ENCODE assay signal across 17 cellular contexts in the genomic region with DNA sequence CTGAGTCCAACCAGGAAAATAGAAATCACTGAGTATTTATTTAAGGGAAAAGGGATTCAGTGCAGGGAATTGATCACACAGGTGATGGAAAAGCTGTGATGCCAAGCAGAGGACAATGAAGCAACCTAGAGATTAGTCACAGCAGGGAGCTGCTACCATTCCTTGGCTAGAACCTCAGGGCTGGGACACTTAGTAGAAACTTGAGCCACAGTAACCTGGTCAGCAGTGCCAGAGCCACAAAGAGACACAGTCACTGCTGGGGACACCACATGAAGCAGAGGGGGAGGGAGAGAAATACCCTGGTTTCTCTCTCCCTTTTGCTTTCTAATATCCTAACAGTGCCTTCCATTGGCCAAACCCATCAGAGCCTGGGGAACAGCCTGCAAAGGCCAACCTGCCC. TPM values are rescaled to one million over a fixed set of nuclear protein-coding genes. Genes with fewer than 3 reads are reported as not detected.
A peak's percentile ranks its signal among the peaks of the same experiment; 100 is the strongest.
DNase-seq lines count a peak whose midpoint lies in the region; ATAC-seq, FAIRE-seq and TF ChIP-seq lines count a peak whose summit lies in the region.
"Had no signal": no experiment of that assay in that cellular context is flagged by ENCODE, and none has a peak within 500 bp of the region (broad histone marks: within the 10 kb centered on the region; RNA-seq: fewer than 3 reads in every experiment).

No MANE protein-coding gene starts in this region.

- peak overlapping the region; percentile 79 for H3K27ac Mint-ChIP-seq in Caco-2 (ENCODE audit: unreplicated experiment)
- H3K27ac Mint-ChIP-seq: CD4-positive, alpha-beta memory T cell; H9 had no signal

- TF ChIP-seq RAD21 in H1 (IDR thresholded peaks at IDR 0.05 in 1 of 2, conservative IDR thresholded peaks at IDR 0.05 in 1 of 2; ENCODE audit: low read depth in 2 of 2, low read length in 2 of 2): no peak

- H3K4me1 ChIP-seq in Caco-2: peaks cover 5% of the 10 kb centered on the region; the same call in 1 of the 2 replicates
- H3K4me1 ChIP-seq in PC-3 (ENCODE audit: insufficient read depth, low read length): peaks cover 51% of the 10 kb centered on the region
- peaks cover 0 to 5% (median 0%) of the 10 kb centered on the region in 4 experiments; a peak in 1 of 7 replicates for H3K4me1 ChIP-seq in H1 (replicated peaks in 1 of 4; ENCODE audit: control insufficient read depth in 3 of 4, insufficient read depth in 4 of 4, low read length in 3 of 4)
- no peaks in the 10 kb centered on the region for H3K4me1 ChIP-seq in mesendoderm (ENCODE audit: control insufficient read depth, low read depth, low read length)
- H3K4me1 ChIP-seq in body of pancreas: no peaks in the 10 kb centered on the region
- H3K4me1 ChIP-seq: BLaER1, SJSA1 had no signal

- no peaks in the 10 kb centered on the region for H3K9me2 ChIP-seq in PC-3 (replicated peaks; ENCODE audit: low read length)

- no peak overlapping the region for H4K5ac ChIP-seq in H1 (ENCODE audit: insufficient read length, low read depth, low read length)
- H4K5ac ChIP-seq in mesendoderm (ENCODE audit: low read length): no peak overlapping the region

- CTCF ChIA-PET in Caco-2 (lab: Charles Lee): no interaction called here
- CTCF ChIA-PET in PC-3 (lab: Charles Lee): no interaction called here
- CTCF ChIA-PET in H1 (lab: Charles Lee; ENCODE audit: partially characterized antibody): interaction anchor here (0.7 to 3.1 kb wide), 4 partner anchors 8 to 237 kb away, joined by 3 to 14 read pairs (median 4); no protein-coding TSS in a partner anchor

- H3K4ac ChIP-seq in H1 (replicated peaks; ENCODE audit: insufficient read length, low read depth, low read length) (no peak overlapping the region), mesendoderm (ENCODE audit: low read depth, low read length) (no peak overlapping the region)

- H3K18ac ChIP-seq in H1 (ENCODE audit: extremely low read depth, low read length) (no peak overlapping the region), mesendoderm (ENCODE audit: low read length) (no peak overlapping the region)

- H2AFZ ChIP-seq in PC-3 (ENCODE audit: low read length): no peak overlapping the region
- 0 out of 2 replicates have a peak overlapping the region, but pooled peaks have one; percentile 76 for H2AFZ ChIP-seq in H1 (ENCODE audit: low read length)

- H3K36me3 Mint-ChIP-seq in Caco-2 (ENCODE audit: insufficient read depth, unreplicated experiment): no peaks in the 10 kb centered on the region
- H3K36me3 Mint-ChIP-seq: CD4-positive, alpha-beta memory T cell had no signal

- H4K20me1 ChIP-seq in PC-3 (ENCODE audit: low read length): no peaks in the 10 kb centered on the region
- H4K20me1 ChIP-seq in H1 (replicated peaks in 1 of 2; ENCODE audit: control insufficient read depth in 1 of 2, insufficient read depth in 2 of 2, low read length in 2 of 2): no peaks in the 10 kb centered on the region

- H2BK15ac ChIP-seq in H1 (ENCODE audit: low read length) (no peak overlapping the region), mesendoderm (replicated peaks; ENCODE audit: low read depth) (no peak overlapping the region)

- no peak overlapping the region for H3K14ac ChIP-seq in H1 (ENCODE audit: insufficient read length)

- no peak for TF ChIP-seq CTCF in Caco-2 (IDR thresholded peaks at IDR 0.05; ENCODE audit: insufficient read depth in 1 of 2, low read depth in 1 of 2, low read length in 1 of 2, severe bottlenecking in 1 of 2, unreplicated experiment in 1 of 2)
- no peak for TF ChIP-seq CTCF in PC-3 (conservative IDR thresholded peaks at IDR 0.05; ENCODE audit: low read depth, low read length)
- no peak for TF ChIP-seq CTCF in H1 (IDR thresholded peaks at IDR 0.05; ENCODE audit: control extremely low read depth in 1 of 3, insufficient read depth in 1 of 3, low read depth in 1 of 3, low read length in 3 of 3)
- TF ChIP-seq CTCF in body of pancreas (IDR thresholded peaks at IDR 0.05): no peak

- H3K27me3 ChIP-seq in Caco-2 (replicated peaks; ENCODE audit: control insufficient read depth, insufficient read depth, low read length) (no peaks in the 10 kb centered on the region), PC-3 (ENCODE audit: low read length) (no peaks in the 10 kb centered on the region), H1 (replicated peaks in 1 of 4; ENCODE audit: control insufficient read depth in 3 of 4, extremely low read depth in 1 of 4, insufficient read depth in 3 of 4, low read length in 3 of 4) (no peaks in the 10 kb centered on the region), mesendoderm (ENCODE audit: insufficient read depth, low read length, poor library complexity) (no peaks in the 10 kb centered on the region), body of pancreas (no peaks in the 10 kb centered on the region)
- H3K27me3 ChIP-seq: SJSA1 had no signal

- no peak overlapping the region for H2BK12ac ChIP-seq in H1 (ENCODE audit: low read depth, low read length)

- H3K4me2 ChIP-seq in PC-3 (ENCODE audit: low read length): no peak overlapping the region; the same call in 1 of the 2 replicates
- H3K4me2 ChIP-seq in H1 (ENCODE audit: insufficient read depth in 1 of 2, low read depth in 2 of 2, low read length in 2 of 2): no peak overlapping the region
- no peak overlapping the region for H3K4me2 ChIP-seq in mesendoderm (ENCODE audit: low read length)
- H3K4me2 ChIP-seq: BLaER1 had no signal

- H4K8ac ChIP-seq in H1 (ENCODE audit: extremely low read depth, insufficient read depth, low read length) (no peak overlapping the region), mesendoderm (ENCODE audit: low read depth, low read length) (no peak overlapping the region)

- no peak overlapping the region for H3K4me3 Mint-ChIP-seq in Caco-2 (ENCODE audit: unreplicated experiment)
- H3K4me3 Mint-ChIP-seq: CD4-positive, alpha-beta memory T cell; H9 had no signal

- H3K27me3 Mint-ChIP-seq in Caco-2 (ENCODE audit: insufficient read depth, unreplicated experiment): no peaks in the 10 kb centered on the region

- H4K91ac ChIP-seq in H1 (replicated peaks; ENCODE audit: insufficient read length, low read length): no peak overlapping the region

- no peak for TF ChIP-seq EP300 in H1 (IDR thresholded peaks at IDR 0.05; ENCODE audit: borderline replicate concordance in 1 of 2, low read depth in 2 of 2, low read length in 2 of 2)

- H3K23ac ChIP-seq in H1 (ENCODE audit: insufficient read length) (no peak overlapping the region), mesendoderm (ENCODE audit: low read length) (no peak overlapping the region)

- no peak overlapping the region for H2BK20ac ChIP-seq in H1 (ENCODE audit: low read length)

- TF ChIP-seq POLR2A in H1 (IDR thresholded peaks at IDR 0.05; ENCODE audit: control extremely low read depth in 1 of 2, low read depth in 2 of 2, low read length in 2 of 2) (no peak), body of pancreas (IDR thresholded peaks at IDR 0.05) (no peak)

- H3K79me2 ChIP-seq in PC-3 (ENCODE audit: low read length) (no peaks in the 10 kb centered on the region), H1 (ENCODE audit: control insufficient read depth in 1 of 2, insufficient read depth in 2 of 2, low read length in 2 of 2) (no peaks in the 10 kb centered on the region), mesendoderm (ENCODE audit: control insufficient read depth, insufficient read depth, low read length) (no peaks in the 10 kb centered on the region)

- intact Hi-C loops in Caco-2 (cut with micrococcal nuclease; ENCODE audit: unreplicated experiment) (loop anchor here (2.0 kb wide), 1 partner anchor 79 kb away; a partner anchor contains a TSS), PC-3 (cut with micrococcal nuclease) (no loop called here), body of pancreas (cut with DNase I) (no loop called here)

- POLR2A ChIA-PET in Caco-2 (lab: Charles Lee) (interaction anchor here (1.3 kb wide), 1 partner anchor 14 kb away, joined by 4 read pairs; no protein-coding TSS in a partner anchor), PC-3 (lab: Charles Lee; ENCODE audit: unreplicated experiment) (no interaction called here), H1 (lab: Charles Lee; ENCODE audit: partially characterized antibody) (no interaction called here)

- peak overlapping the region; percentile 56 for H3K27ac ChIP-seq in PC-3 (ENCODE audit: low read length)
- H3K27ac ChIP-seq in H1 (ENCODE audit: low read depth, low read length): no peak overlapping the region
- no peak overlapping the region for H3K27ac ChIP-seq in mesendoderm (ENCODE audit: low read depth, low read length)
- no peak overlapping the region for H3K27ac ChIP-seq in body of pancreas
- H3K27ac ChIP-seq: BLaER1, SJSA1 had no signal

- H2AK5ac ChIP-seq in H1 (ENCODE audit: low read depth, low read length) (no peak overlapping the region), mesendoderm (ENCODE audit: low read length) (no peak overlapping the region)

- no peaks in the 10 kb centered on the region for H3K9me3 Mint-ChIP-seq in Caco-2 (ENCODE audit: unreplicated experiment)
- H3K9me3 Mint-ChIP-seq: CD4-positive, alpha-beta memory T cell; H9 had no signal

- H3K23me2 ChIP-seq in H1 (ENCODE audit: low read depth, low read length): no peaks in the 10 kb centered on the region

- BruUV-seq in Caco-2 (replicated peaks; lab: Mats Ljungman, UMichigan) (no TSS peak), PC-3 (replicated peaks; lab: Mats Ljungman, UMichigan) (no TSS peak)

- FAIRE-seq in H1 (lab: Jason Lieb, UNC): no peak
- FAIRE-seq: A204.1, GM12891 had no signal

- H3K9ac ChIP-seq in PC-3 (ENCODE audit: low read length) (no peak overlapping the region), H1 (replicated peaks in 1 of 4; ENCODE audit: extremely low read depth in 1 of 4, low read depth in 3 of 4, low read length in 3 of 4) (no peak overlapping the region), mesendoderm (ENCODE audit: low read length) (no peak overlapping the region)
- H3K9ac ChIP-seq: BLaER1 had no signal

- H2BK120ac ChIP-seq in H1 (replicated peaks; ENCODE audit: low read depth, low read length) (no peak overlapping the region), mesendoderm (ENCODE audit: low read depth, low read length) (no peak overlapping the region)

- H3K56ac ChIP-seq in H1 (replicated peaks; ENCODE audit: insufficient read length, low read depth, low read length): no peak overlapping the region
- no peak overlapping the region for H3K56ac ChIP-seq in mesendoderm (ENCODE audit: low read length)

- no peak for ATAC-seq in PC-3
- ATAC-seq in body of pancreas: no peak
- no peak for ATAC-seq in GM19035 (IDR thresholded peaks at IDR 0.05; ENCODE audit: unreplicated experiment)

- H3K36me3 ChIP-seq in Caco-2 (ENCODE audit: control insufficient read depth, insufficient read depth, low read length) (no peaks in the 10 kb centered on the region), PC-3 (ENCODE audit: low read depth, low read length) (no peaks in the 10 kb centered on the region), H1 (ENCODE audit: control insufficient read depth in 2 of 4, insufficient read depth in 4 of 4, low read length in 3 of 4) (no peaks in the 10 kb centered on the region), mesendoderm (ENCODE audit: control insufficient read depth, insufficient read depth, low read length) (no peaks in the 10 kb centered on the region), body of pancreas (replicated peaks in 1 of 2; ENCODE audit: insufficient read depth in 1 of 2, low read depth in 2 of 2) (no peaks in the 10 kb centered on the region)
- H3K36me3 ChIP-seq: BLaER1, SJSA1 had no signal

- H3K79me1 ChIP-seq in H1 (ENCODE audit: low read depth, low read length): no peaks in the 10 kb centered on the region
- H3K79me1 ChIP-seq in mesendoderm (ENCODE audit: low read length): no peaks in the 10 kb centered on the region

- H3K4me3 ChIP-seq in Caco-2 (ENCODE audit: low read depth, low read length) (no peak overlapping the region), PC-3 (ENCODE audit: low read length) (no peak overlapping the region), H1 (ENCODE audit: extremely low read depth in 1 of 4, insufficient read depth in 2 of 4, low read depth in 3 of 4, low read length in 4 of 4) (no peak overlapping the region), mesendoderm (ENCODE audit: low read length) (no peak overlapping the region), body of pancreas (no peak overlapping the region)
- H3K4me3 ChIP-seq: BLaER1, SJSA1 had no signal

- H3K9me3 ChIP-seq in Caco-2 (no peaks in the 10 kb centered on the region), PC-3 (ENCODE audit: low read length) (no peaks in the 10 kb centered on the region), H1 (ENCODE audit: insufficient read depth in 2 of 2, low read depth in 1 of 2, low read length in 1 of 2) (no peaks in the 10 kb centered on the region), body of pancreas (no peaks in the 10 kb centered on the region)
- H3K9me3 ChIP-seq: BLaER1, SJSA1 had no signal

- DNase-seq in Caco-2: no peak
- peak; percentile 36 for DNase-seq in PC-3
- DNase-seq in H1 (ENCODE audit: low read depth in 1 of 2, low spot score in 2 of 2): no peak
- peak; percentile 30 for DNase-seq in mesendoderm
- no peak for DNase-seq in body of pancreas
- no peak for DNase-seq in activated CD4-positive, CD25-positive, alpha-beta regulatory T cell (lab: John Stamatoyannopoulos, UW)
- no peak for DNase-seq in NCI-H524 (lab: John Stamatoyannopoulos, UW)
- DNase-seq: CD4-positive, alpha-beta memory T cell; NCI-H1105; NCI-H2171 treated with DMSO at 0.1 percent for 48 hours; NCI-H446 had no signal

- H3K4me1 Mint-ChIP-seq in Caco-2 (ENCODE audit: low read depth, unreplicated experiment): peaks cover 17% of the 10 kb centered on the region

- no peaks in the 10 kb centered on the region for H3F3A ChIP-seq in PC-3 (ENCODE audit: low read length, unreplicated experiment)

- H2BK5ac ChIP-seq in H1 (ENCODE audit: low read depth, low read length): no peak overlapping the region
- H2BK5ac ChIP-seq in mesendoderm (ENCODE audit: low read length): no peak overlapping the region

RNA-seq across cellular contexts. Expression of a gene that starts 38.7 kb away (rescaled TPM):
- total RNA-seq in Caco-2 (2022): 0.09 and 0.26 TPM in 2 replicates
- 0.23 and 0.29 TPM in 2 replicates for total RNA-seq in PC-3 (2014; rRNA removed)
- 0.11 and 0.20 TPM in 2 replicates for total RNA-seq in H1 (2021; fragmentation: NEBNext Ultra II Directional; extraction: Animal tissue kit (Norgen Biotek cat#: 25700))
- 0.09 TPM in 2 replicates for polyA plus RNA-seq in H1 (2011; rRNA removed)
- 0.05 TPM for polyA plus RNA-seq in H1 (2011; cell fraction: cytosol; rRNA removed)
- polyA plus RNA-seq in H1 (2011; cell fraction: nucleus; rRNA removed): 0.10 TPM
- 0.08 to 0.13 TPM in 2 of 4 replicates, not detected in the others for polyA plus RNA-seq in H1 (2012, experiment 1 of 2)
- not detected for polyA plus RNA-seq in H1 (2012, experiment 2 of 2)
- polyA plus RNA-seq in H1 (2013, experiment 1 of 2): 0.14 TPM
- 0.13 TPM for polyA plus RNA-seq in H1 (2013, experiment 2 of 2)
- polyA minus RNA-seq in H1 (2011; rRNA and poly(A)+ RNA removed): not detected in 2 replicates
- not detected for polyA minus RNA-seq in H1 (2011; cell fraction: cytosol; rRNA and poly(A)+ RNA removed)
- polyA minus RNA-seq in H1 (2011; cell fraction: nucleus; rRNA and poly(A)+ RNA removed): 0.20 TPM
- polyA plus RNA-seq in mesendoderm (2013, experiment 1 of 2): 0.04 TPM
- 0.04 TPM for polyA plus RNA-seq in mesendoderm (2013, experiment 2 of 2)
- total RNA-seq in body of pancreas: not detected
- total RNA-seq: CD4-positive, alpha-beta memory T cell had no signal
- polyA plus RNA-seq: CD4-positive, alpha-beta memory T cell had no signal

Comparison
In these comparisons a context has a peak if more than half of its experiments do, and no peak if none do; other contexts are left out.
1. DNase-seq: peak in PC-3 (single experiment) and mesendoderm (single experiment); none in Caco-2 (0 of 2), H1 (0 of 2), body of pancreas (0 of 4), activated CD4-positive, CD25-positive, alpha-beta regulatory T cell (0 of 4) and NCI-H524 (0 of 2).